ENCODE assay signal across 35 cellular contexts in genomic region chr6:163206196-163206595, GRCh38.
"Had no signal": no experiment of that assay in that cellular context is flagged by ENCODE, and none has a peak within 500 bp of the region (broad histone marks: within the 10 kb centered on the region; RNA-seq: fewer than 3 reads in every experiment).

No MANE protein-coding gene starts in this region.

- DNase-seq: Karpas-422, Kasumi-1, MG63, MM.1S, MV-4-11, NCI-H1048, NCI-H1092, NCI-H1092 treated with DMSO at 0.1 percent for 48 hours, NCI-H1105, NCI-H1105 treated with DMSO at 0.1 percent for 48 hours, NCI-H1417, NCI-H1417 treated with DMSO at 0.1 percent for 48 hours, NCI-H1436, NCI-H1436 treated with DMSO at 0.1 percent for 48 hours, NCI-H146, NCI-H1694, NCI-H1694 treated with DMSO at 0.1 percent for 48 hours, NCI-H187, NCI-H187 treated with DMSO at 0.1 percent for 48 hours, NCI-H1930, NCI-H2029, NCI-H2029 treated with DMSO at 0.1 percent for 48 hours, NCI-H2081, NCI-H2081 treated with DMSO at 0.1 percent for 48 hours, NCI-H2107, NCI-H2171, NCI-H2171 treated with DMSO at 0.1 percent for 48 hours, NCI-H2227 treated with DMSO at 0.1 percent for 48 hours, NCI-H226, NCI-H345, NCI-H446, NCI-H446 treated with DMSO at 0.1 percent for 48 hours, NCI-H510A, NCI-H510A treated with DMSO at 0.1 percent for 48 hours, NCI-H524 had no signal

- H3K4me3 ChIP-seq: MG63 had no signal

- H3K9me3 ChIP-seq: MG63 had no signal

- H3K27me3 ChIP-seq: MG63 had no signal

- H3K36me3 ChIP-seq: MG63 had no signal
